Comparison of ENCODE assay signal across 11 cellular contexts in the genomic region with DNA sequence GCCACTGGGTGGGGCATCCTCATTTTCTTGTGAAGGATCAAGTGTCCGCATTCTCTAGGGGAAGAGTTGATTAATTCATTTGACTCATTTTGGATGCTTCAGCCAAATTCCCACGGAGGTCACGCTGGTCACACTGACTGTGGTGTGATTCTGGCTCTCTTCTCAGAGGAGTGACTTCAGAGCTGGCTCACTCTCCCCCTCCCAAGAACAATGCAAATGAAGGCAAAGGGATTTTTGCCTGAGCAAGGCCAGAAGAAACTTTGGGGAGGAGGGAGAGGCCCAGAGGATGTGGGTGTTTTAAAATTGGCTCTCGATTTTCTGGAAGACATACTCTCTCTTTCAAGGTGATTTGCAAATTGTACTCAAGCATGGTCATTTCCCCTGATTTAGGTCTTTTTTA. TPM values are rescaled to one million over a fixed set of nuclear protein-coding genes. Genes with fewer than 3 reads are reported as not detected.
DNase-seq lines count a peak whose midpoint lies in the region; ATAC-seq and TF ChIP-seq lines count a peak whose summit lies in the region.
"Had no signal": no experiment of that assay in that cellular context is flagged by ENCODE, and none has a peak within 500 bp of the region (broad histone marks: within the 10 kb centered on the region; RNA-seq: fewer than 3 reads in every experiment).

No MANE protein-coding gene starts in this region.

- no peak overlapping the region for H2AFZ ChIP-seq in PC-3 (ENCODE audit: low read length)

- H3K27me3 ChIP-seq in PC-3 (ENCODE audit: low read length) (no peaks in the 10 kb centered on the region), foreskin keratinocyte (no peaks in the 10 kb centered on the region)
- H3K27me3 ChIP-seq in CD8-positive, alpha-beta T cell (ENCODE audit: insufficient read depth, low read length): no peaks in the 10 kb centered on the region

- no peak overlapping the region for H3K9ac ChIP-seq in PC-3 (ENCODE audit: low read length)

- H3K79me2 ChIP-seq in PC-3 (ENCODE audit: low read length): no peaks in the 10 kb centered on the region

- TF ChIP-seq CTCF in PC-3 (conservative IDR thresholded peaks at IDR 0.05; ENCODE audit: low read depth, low read length) (no peak), foreskin keratinocyte (conservative IDR thresholded peaks at IDR 0.05) (no peak)
- no peak for TF ChIP-seq CTCF in CD8-positive, alpha-beta T cell (IDR thresholded peaks at IDR 0.05)

- H3F3A ChIP-seq in PC-3 (ENCODE audit: low read length, unreplicated experiment): no peaks in the 10 kb centered on the region

- no peak overlapping the region for H3K4me3 Mint-ChIP-seq in CD8-positive, alpha-beta T cell

- no peaks in the 10 kb centered on the region for H3K4me1 Mint-ChIP-seq in CD8-positive, alpha-beta T cell (ENCODE audit: low read depth)

- no peaks in the 10 kb centered on the region for H3K36me3 ChIP-seq in PC-3 (ENCODE audit: low read depth, low read length)
- H3K36me3 ChIP-seq in CD8-positive, alpha-beta T cell (ENCODE audit: insufficient read depth, low read length): no peaks in the 10 kb centered on the region

- intact Hi-C loops in PC-3 (cut with micrococcal nuclease): no loop called here
- intact Hi-C loops in left ventricle myocardium superior (cut with micrococcal nuclease): no loop called here
- intact Hi-C loops in CD8-positive, alpha-beta T cell (cut with DNase I, micrococcal nuclease): no loop called here

- CTCF ChIA-PET in PC-3 (lab: Charles Lee): interaction anchor here (0.5 kb wide), 1 partner anchor 119 kb away, joined by 4 read pairs; no protein-coding TSS in a partner anchor
- CTCF ChIA-PET in CD8-positive, alpha-beta T cell (lab: Charles Lee): interaction anchor here (0.6 kb wide), 1 partner anchor 732 kb away, joined by 4 read pairs; no protein-coding TSS in a partner anchor

- no peaks in the 10 kb centered on the region for H3K9me2 ChIP-seq in PC-3 (replicated peaks; ENCODE audit: low read length)

- no peaks in the 10 kb centered on the region for H3K9me3 ChIP-seq in PC-3 (ENCODE audit: low read length)
- H3K9me3 ChIP-seq in CD8-positive, alpha-beta T cell (ENCODE audit: low read length): no peaks in the 10 kb centered on the region

- H4K20me1 ChIP-seq in PC-3 (ENCODE audit: low read length): no peaks in the 10 kb centered on the region

- peak; percentile 68 for ATAC-seq in GM21723 (IDR thresholded peaks at IDR 0.05; ENCODE audit: unreplicated experiment)
- peak; percentile 84 for ATAC-seq in PC-3
- peak; percentile 77 for ATAC-seq in left ventricle myocardium superior
- no peak for ATAC-seq in foreskin keratinocyte
- ATAC-seq in CD8-positive, alpha-beta T cell: no peak

- H3K9me3 Mint-ChIP-seq in CD8-positive, alpha-beta T cell: no peaks in the 10 kb centered on the region

- no peak overlapping the region for H3K27ac Mint-ChIP-seq in CD8-positive, alpha-beta T cell

- H3K27me3 Mint-ChIP-seq in CD8-positive, alpha-beta T cell (ENCODE audit: low read depth): no peaks in the 10 kb centered on the region

- H3K4me3 ChIP-seq in PC-3 (ENCODE audit: low read length): no peak overlapping the region
- no peak overlapping the region for H3K4me3 ChIP-seq in CD8-positive, alpha-beta T cell (ENCODE audit: low read depth, low read length)

- peaks cover 10% of the 10 kb centered on the region; the same call in 1 of the 2 replicates for H3K4me1 ChIP-seq in PC-3 (ENCODE audit: insufficient read depth, low read length)
- no peaks in the 10 kb centered on the region for H3K4me1 ChIP-seq in foreskin keratinocyte
- H3K4me1 ChIP-seq in CD8-positive, alpha-beta T cell (ENCODE audit: insufficient read depth, low read length): no peaks in the 10 kb centered on the region

- no peaks in the 10 kb centered on the region for H3K36me3 Mint-ChIP-seq in CD8-positive, alpha-beta T cell

- POLR2A ChIA-PET in PC-3 (lab: Charles Lee; ENCODE audit: unreplicated experiment): no interaction called here
- POLR2A ChIA-PET in CD8-positive, alpha-beta T cell (lab: Charles Lee): interaction anchor here (1.1 kb wide), 1 partner anchor 12 kb away, joined by 3 read pairs; no protein-coding TSS in a partner anchor

- DNase-seq in COLO829 (ENCODE audit: low spot score) (peak; percentile 45), PC-3 (peak; percentile 69), left ventricle myocardium superior (peak; percentile 46), foreskin keratinocyte (no peak), NCI-H510A (lab: John Stamatoyannopoulos, UW) (no peak), HuH-7.5 (ENCODE audit: low spot score) (no peak)
- no peak for DNase-seq in CD8-positive, alpha-beta T cell
- DNase-seq: GDM1; NK-92 treated with Interleukin-12 subunit alpha and Interleukin-12 subunit beta, amount 100 ng/mL, for 24 hours; small intestine had no signal

- no peak overlapping the region for H3K4me2 ChIP-seq in PC-3 (ENCODE audit: low read length)

- H3K27ac ChIP-seq in PC-3 (ENCODE audit: low read length): no peak overlapping the region
- H3K27ac ChIP-seq in foreskin keratinocyte: no peak overlapping the region
- no peak overlapping the region for H3K27ac ChIP-seq in CD8-positive, alpha-beta T cell (ENCODE audit: low read depth, low read length)

- no TSS peak for BruUV-seq in PC-3 (replicated peaks; lab: Mats Ljungman, UMichigan)

RNA-seq across cellular contexts. Expression of gene LMO2, which starts 51.1 kb away (rescaled TPM):
- total RNA-seq in PC-3 (2014; rRNA removed) (0.23 and 0.51 TPM in 2 replicates), left ventricle myocardium superior (10.9 TPM), foreskin keratinocyte (1.6 and 1.7 TPM in 2 replicates)
- polyA plus RNA-seq in foreskin keratinocyte: 1.9 TPM in 2 replicates
- not detected for total RNA-seq in CD8-positive, alpha-beta T cell

Comparison
In these comparisons a context has a peak if more than half of its experiments do, and no peak if none do; other contexts are left out.
1. DNase-seq: peak in COLO829 (single experiment), PC-3 (single experiment) and left ventricle myocardium superior (single experiment); none in foreskin keratinocyte (0 of 2), NCI-H510A (single experiment), HuH-7.5 (single experiment) and CD8-positive, alpha-beta T cell (0 of 7).
2. ATAC-seq: peak in GM21723 (single experiment), PC-3 (single experiment) and left ventricle myocardium superior (single experiment); none in foreskin keratinocyte (single experiment) and CD8-positive, alpha-beta T cell (single experiment).